14 cellular contexts compared by ENCODE assay signal in genomic region chr5:112316006-112316405, GRCh38.
DNase-seq lines count a peak whose midpoint lies in the region; ATAC-seq and TF ChIP-seq lines count a peak whose summit lies in the region.
"Had no signal": no experiment of that assay in that cellular context is flagged by ENCODE, and none has a peak within 500 bp of the region (broad histone marks: within the 10 kb centered on the region; RNA-seq: fewer than 3 reads in every experiment).

No MANE protein-coding gene starts in this region.

- intact Hi-C loops in esophagus squamous epithelium (cut with DNase I), result no loop called here

- no peaks in the 10 kb centered on the region for H3K9me3 ChIP-seq in esophagus squamous epithelium
- H3K9me3 ChIP-seq: Caco-2 had no signal

- peaks cover 0 to 64% (median 20%) of the 10 kb centered on the region in 3 donors for H3K4me1 ChIP-seq in esophagus squamous epithelium
- H3K4me1 ChIP-seq: Caco-2 had no signal

- H3K27me3 ChIP-seq in esophagus squamous epithelium, result no peaks in the 10 kb centered on the region

- 20 to 43% methylated on average over 2 of the region's 2 CpGs for WGBS in esophagus squamous epithelium, 2 donors

- H3K27ac ChIP-seq in RWPE1, result no peak overlapping the region
- peak overlapping the region in 3 of 4 donors; percentile 4 to 66 (median 66) for H3K27ac ChIP-seq in esophagus squamous epithelium

- CTCF ChIA-PET in RWPE1 (lab: Yijun Ruan, JAX), result interaction anchor here (0.6 to 1.5 kb wide), 7 partner anchors 13 to 174 kb away, joined by 3 to 4 read pairs (median 3); no protein-coding TSS in a partner anchor

- POLR2A ChIA-PET in RWPE1 (lab: Yijun Ruan, JAX; ENCODE audit: low non-redundant PET), result no interaction called here

- DNase-seq in NCI-H1417 (lab: John Stamatoyannopoulos, UW) (peak in 2 of 3 experiments; percentile 6 to 63), NCI-H1417 treated with DMSO at 0.1 percent for 48 hours (lab: John Stamatoyannopoulos, UW) (no peak), RWPE1 (ENCODE audit: low spot score) (peak; percentile 44), esophagus squamous epithelium (lab: John Stamatoyannopoulos, UW) (no peak), renal cortical epithelial cell (ENCODE audit: low read depth) (peak; percentile 42), NOMO-1 (lab: John Stamatoyannopoulos, UW; ENCODE audit: unreplicated experiment in 2 of 2) (no peak)
- DNase-seq in activated CD4-positive, CD25-positive, alpha-beta regulatory T cell (lab: John Stamatoyannopoulos, UW), result no peak
- DNase-seq: Caco-2; CD4-positive, CD25-positive, alpha-beta regulatory T cell; NCI-H146; NCI-H2081; NCI-H774; RPMI8226 had no signal

- TF ChIP-seq CTCF in RWPE1 (conservative IDR thresholded peaks at IDR 0.05; ENCODE audit: low read depth) (no peak), esophagus squamous epithelium (IDR thresholded peaks at IDR 0.05) (no peak)

- no peaks in the 10 kb centered on the region for H3K36me3 ChIP-seq in esophagus squamous epithelium

- no peak overlapping the region for H3K4me3 ChIP-seq in esophagus squamous epithelium

- TF ChIP-seq POLR2A in esophagus squamous epithelium (IDR thresholded peaks at IDR 0.05), result no peak

- no peak for ATAC-seq in HG02938 (IDR thresholded peaks at IDR 0.05; ENCODE audit: unreplicated experiment)

Comparison
In these comparisons a context has a peak if more than half of its experiments do, and no peak if none do; other contexts are left out.
1. DNase-seq: peak in NCI-H1417 (2 of 3), RWPE1 (single experiment) and renal cortical epithelial cell (single experiment); none in NCI-H1417 treated with DMSO at 0.1 percent for 48 hours (single experiment), esophagus squamous epithelium (single experiment), NOMO-1 (0 of 2) and activated CD4-positive, CD25-positive, alpha-beta regulatory T cell (0 of 4).